Comparison of ENCODE assay signal across 14 cellular contexts in the genomic region with DNA sequence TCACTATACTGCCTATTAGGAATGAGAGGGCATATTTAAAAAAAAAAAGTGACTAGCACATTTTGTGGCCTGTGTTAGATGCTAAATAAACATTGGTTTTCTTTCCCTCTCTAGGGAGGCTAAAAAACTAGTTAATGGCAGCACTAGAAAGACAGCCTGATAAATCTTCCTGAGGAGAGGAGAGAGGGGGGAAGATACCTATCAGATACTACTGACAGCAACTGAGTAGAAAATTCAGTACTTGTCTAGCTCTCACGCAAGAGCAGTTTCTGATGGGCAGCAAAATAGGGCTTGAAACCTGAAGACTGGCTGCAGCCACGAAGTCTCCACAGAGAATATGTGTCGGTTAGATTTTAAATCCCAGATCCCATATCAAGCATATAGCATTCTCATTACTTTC.
"Had no signal": no experiment of that assay in that cellular context is flagged by ENCODE, and none has a peak within 500 bp of the region (broad histone marks: within the 10 kb centered on the region; RNA-seq: fewer than 3 reads in every experiment).

No MANE protein-coding gene starts in this region.

- H3K4me3 ChIP-seq: lung, prostate gland, right atrium auricular region, sigmoid colon, spleen, transverse colon, vagina had no signal

- H3K4me1 ChIP-seq: prostate gland, right atrium auricular region, sigmoid colon, spleen, transverse colon, vagina had no signal

- ATAC-seq: effector memory CD8-positive, alpha-beta T cell; left lobe of liver; natural killer cell treated with Interleukin-12 subunit alpha and Interleukin-12 subunit beta and Interleukin-15 and Interleukin-18, amount 100 ng/mL, for 72 hours; stimulated activated naive B cell treated with anti-CD40 and anti-IgM and Interleukin-4, amounts not matched to agents 10 μg/mL and 1 μg/mL and 100 μg/mL, for 72 hours had no signal

- H3K27ac ChIP-seq: prostate gland, right atrium auricular region, sigmoid colon, spleen, transverse colon, vagina had no signal

- H3K9me3 ChIP-seq: prostate gland, right atrium auricular region, sigmoid colon, spleen, transverse colon, vagina had no signal

- H3K36me3 ChIP-seq: prostate gland, right atrium auricular region, sigmoid colon, spleen, transverse colon, vagina had no signal

- DNase-seq: cortex of kidney; effector memory CD8-positive, alpha-beta T cell; nucleus accumbens; sigmoid colon; spleen; stimulated activated CD4-positive, alpha-beta T cell treated with anti-CD3 and anti-CD28 coated beads, Interleukin-2, amount 100 ng/mL, for 48 hours; stimulated activated naive B cell treated with anti-CD40 and anti-IgM and Interleukin-4, amounts not matched to agents 10 μg/mL and 1 μg/mL and 100 μg/mL, for 72 hours; transverse colon had no signal

- H3K27me3 ChIP-seq: right atrium auricular region, sigmoid colon, spleen, transverse colon, vagina had no signal
